In the genomic region with DNA sequence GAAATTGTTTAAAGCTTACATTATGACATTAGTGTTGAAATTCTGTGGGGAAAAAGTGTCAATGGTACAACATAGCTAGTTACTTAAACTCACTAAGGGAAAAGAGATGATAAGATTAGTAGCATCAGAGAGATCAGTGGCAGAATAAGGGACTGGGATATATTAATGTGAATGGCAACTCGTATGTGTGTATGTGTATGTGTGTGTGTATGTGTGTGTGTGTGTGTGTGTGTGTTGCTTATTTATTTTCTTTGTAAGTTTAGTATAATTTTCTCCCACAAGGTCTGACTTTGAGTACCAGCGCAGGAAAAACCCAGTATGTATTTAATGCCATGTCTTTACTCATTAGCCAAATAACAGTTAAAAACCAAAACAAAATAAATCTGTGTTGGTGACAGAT, we compare ENCODE assay signal across 13 cellular contexts.
DNase-seq lines count a peak whose midpoint lies in the region; ATAC-seq, FAIRE-seq and TF ChIP-seq lines count a peak whose summit lies in the region.
"Had no signal": no experiment of that assay in that cellular context is flagged by ENCODE, and none has a peak within 500 bp of the region (broad histone marks: within the 10 kb centered on the region; RNA-seq: fewer than 3 reads in every experiment).

No MANE protein-coding gene starts in this region.

- TF ChIP-seq CTCF in A549 (IDR thresholded peaks at IDR 0.05) (no peak), PC-9 (conservative IDR thresholded peaks at IDR 0.05) (no peak)

- CTCF ChIA-PET in A549 (lab: Yijun Ruan, JAX), result interaction anchor here (0.8 to 1.5 kb wide), 2 partner anchors 16 to 35 kb away, joined by 3 to 5 read pairs; no protein-coding TSS in a partner anchor
- CTCF ChIA-PET in PC-9 (lab: Charles Lee), result no interaction called here

- no peak for FAIRE-seq in A549 (lab: Jason Lieb, UNC)
- FAIRE-seq: endometrium had no signal

- 55% methylated on average over 2 of the region's 2 CpGs for WGBS in A549 (ENCODE audit: missing lambda C conversion rate)

- TF ChIP-seq RAD21 in A549 (conservative IDR thresholded peaks at IDR 0.05 in 1 of 2, IDR thresholded peaks at IDR 0.05 in 1 of 2), result no peak

- H3K36me3 ChIP-seq in PC-9 (ENCODE audit: low read depth) (no peaks in the 10 kb centered on the region), endocrine pancreas (ENCODE audit: control insufficient read depth, insufficient read depth, low read length) (no peaks in the 10 kb centered on the region), muscle layer of duodenum (ENCODE audit: control insufficient read depth in 1 of 2, insufficient read depth in 2 of 2, low read length in 2 of 2) (peaks cover 0 to 4% of the 10 kb centered on the region in 2 donors)

- TF ChIP-seq POLR2A in A549 (IDR thresholded peaks at IDR 0.05; ENCODE audit: low read length), result no peak

- POLR2A ChIA-PET in A549 (lab: Yijun Ruan, JAX) (interaction anchor here (0.7 kb wide), 1 partner anchor 593 kb away, joined by 3 read pairs; no protein-coding TSS in a partner anchor), PC-9 (lab: Charles Lee; ENCODE audit: unreplicated experiment) (no interaction called here)

- H2AFZ ChIP-seq in PC-9, result no peak overlapping the region

- peaks cover 50% of the 10 kb centered on the region for H3F3A ChIP-seq in PC-9 (ENCODE audit: insufficient read depth, low read depth)

- BruUV-seq in PC-9 (replicated peaks; lab: Mats Ljungman, UMichigan), result no TSS peak

- H3K9ac ChIP-seq in endocrine pancreas (ENCODE audit: control insufficient read depth, insufficient read depth, low read length), result no peak overlapping the region

- H3K4me2 ChIP-seq in A549, result peak overlapping the region; percentile 98
- peak overlapping the region; percentile 91 for H3K4me2 ChIP-seq in PC-9

- H3K27me3 ChIP-seq in PC-9 (ENCODE audit: insufficient read depth, low read depth) (no peaks in the 10 kb centered on the region), endocrine pancreas (ENCODE audit: control insufficient read depth, insufficient read depth, low read length) (no peaks in the 10 kb centered on the region), muscle layer of duodenum (ENCODE audit: low read depth, low read length) (no peaks in the 10 kb centered on the region)

- DNase-seq in A549 (ENCODE audit: low read depth in 1 of 2, low spot score in 1 of 2) (no peak), PC-9 (no peak), cerebellar nuclear complex (lab: John Stamatoyannopoulos, UW) (no peak), LoVo (ENCODE audit: low spot score) (no peak)
- DNase-seq: activated CD8-positive, alpha-beta memory T cell treated with anti-CD3 and anti-CD28 coated beads, Interleukin-2, amount 50 U/mL, for 4 hours; NCI-H1105; NCI-H510A had no signal

- H3K9me3 ChIP-seq in A549 (no peaks in the 10 kb centered on the region), PC-9 (ENCODE audit: insufficient read depth, low read depth) (no peaks in the 10 kb centered on the region; the same call in 1 of the 2 replicates), endocrine pancreas (ENCODE audit: control insufficient read depth, low read length) (no peaks in the 10 kb centered on the region), muscle layer of duodenum (ENCODE audit: control insufficient read depth in 1 of 2, low read length in 2 of 2) (no peaks in the 10 kb centered on the region)

- peaks cover 18% of the 10 kb centered on the region for H3K4me1 ChIP-seq in A549
- peaks cover 68% of the 10 kb centered on the region for H3K4me1 ChIP-seq in PC-9 (replicated peaks; ENCODE audit: insufficient read depth)
- H3K4me1 ChIP-seq in endocrine pancreas (ENCODE audit: control insufficient read depth, insufficient read depth, low read length), result no peaks in the 10 kb centered on the region
- H3K4me1 ChIP-seq in muscle layer of duodenum (ENCODE audit: control insufficient read depth in 1 of 2, insufficient read depth in 2 of 2, low read length in 2 of 2), result peaks cover 0 to 9% of the 10 kb centered on the region in 2 donors

- peak overlapping the region; percentile 46; the same call in 2 of the 3 replicates for H3K4me3 ChIP-seq in A549
- H3K4me3 ChIP-seq in PC-9, result peak overlapping the region; percentile 80
- peak overlapping the region; percentile 95 for H3K4me3 ChIP-seq in endocrine pancreas (ENCODE audit: control insufficient read depth, insufficient read depth, low read length)
- H3K4me3 ChIP-seq in muscle layer of duodenum (ENCODE audit: low read depth in 1 of 2, low read length in 2 of 2), result peak overlapping the region in 1 of 2 donors; percentile 51

- H4K20me1 ChIP-seq in PC-9 (ENCODE audit: insufficient read depth), result no peaks in the 10 kb centered on the region

- H3K9me2 ChIP-seq in PC-9 (ENCODE audit: insufficient read depth), result no peaks in the 10 kb centered on the region

- H3K27ac ChIP-seq in A549, result no peak overlapping the region
- peak overlapping the region; percentile 94 for H3K27ac ChIP-seq in PC-9
- peak overlapping the region; percentile 81 for H3K27ac ChIP-seq in muscle layer of duodenum (ENCODE audit: low read length)

- peaks cover 45% of the 10 kb centered on the region for H3K79me2 ChIP-seq in PC-9 (ENCODE audit: low read depth)

- TF ChIP-seq EP300 in A549 (IDR thresholded peaks at IDR 0.05), result no peak

- intact Hi-C loops in PC-9 (cut with micrococcal nuclease; ENCODE audit: unreplicated experiment), result loop anchor here (2.0 to 10.0 kb wide), 2 partner anchors 21 to 213 kb away; no protein-coding TSS in a partner anchor

- ATAC-seq in A549 (no peak), HG02885 (IDR thresholded peaks at IDR 0.05; ENCODE audit: poor library complexity, unreplicated experiment) (no peak), HG02798 (IDR thresholded peaks at IDR 0.05; ENCODE audit: poor library complexity, unreplicated experiment) (no peak)
- ATAC-seq: Right ventricle myocardium inferior had no signal

TF ChIP-seq in A549, 52 proteins besides CTCF, POLR2A, EP300 and RAD21:
- no peak for TF ChIP-seq POLR2AphosphoS2 (conservative IDR thresholded peaks at IDR 0.05; ENCODE audit: low read length)
- TF ChIP-seq REST (IDR thresholded peaks at IDR 0.05), result no peak
- TF ChIP-seq JUNB (IDR thresholded peaks at IDR 0.05), result no peak
- TF ChIP-seq MYC (IDR thresholded peaks at IDR 0.05; ENCODE audit: borderline replicate concordance, low read length), result no peak
- TF ChIP-seq EHF (CRISPR knock-in tag; IDR thresholded peaks at IDR 0.05), result no peak
- TF ChIP-seq NPAS2 (CRISPR knock-in tag; IDR thresholded peaks at IDR 0.05; ENCODE audit: borderline replicate concordance), result no peak
- TF ChIP-seq ESRRA (IDR thresholded peaks at IDR 0.05; ENCODE audit: borderline replicate concordance, low read length), result no peak
- no peak for TF ChIP-seq ELK1 (IDR thresholded peaks at IDR 0.05; ENCODE audit: low read depth, low read length)
- TF ChIP-seq RNF2 (IDR thresholded peaks at IDR 0.05; ENCODE audit: borderline replicate concordance, low read depth), result no peak

Comparison
In these comparisons a context has a peak if more than half of its experiments do, and no peak if none do; other contexts are left out.
1. H3K27ac ChIP-seq: peak in PC-9 (single experiment) and muscle layer of duodenum (single experiment); none in A549 (0 of 2).